26 cellular contexts compared by ENCODE assay signal in genomic region chr7:134504660-134505164, GRCh38. TPM values are rescaled to one million over a fixed set of nuclear protein-coding genes. Genes with fewer than 3 reads are reported as not detected.
"Had no signal": no experiment of that assay in that cellular context is flagged by ENCODE, and none has a peak within 500 bp of the region (broad histone marks: within the 10 kb centered on the region; RNA-seq: fewer than 3 reads in every experiment).

No MANE protein-coding gene starts in this region.

- H3K9me3 ChIP-seq: colonic mucosa, heart right ventricle, pancreas, prostate gland, suprapubic skin, tibial artery, upper lobe of right lung had no signal

- FAIRE-seq: pancreas had no signal

- H3K36me3 ChIP-seq: cardiac muscle cell, colonic mucosa, heart right ventricle, pancreas, prostate gland, suprapubic skin, tibial artery, upper lobe of right lung had no signal

- ATAC-seq: esophagus mucosa, pancreas, upper lobe of right lung had no signal

- H3K27me3 ChIP-seq: cardiac muscle cell, colonic mucosa, dorsolateral prefrontal cortex, foreskin keratinocyte, heart right ventricle, pancreas, suprapubic skin, tibial artery, upper lobe of right lung had no signal

- DNase-seq: activated CD4-positive, alpha-beta T cell treated with anti-CD3 and anti-CD28 coated beads for 48 hours; activated CD4-positive, alpha-beta T cell treated with anti-CD3 and anti-CD28 coated beads, Interleukin-2, amount 50 U/mL, for 48 hours; activated CD8-positive, alpha-beta memory T cell treated with anti-CD3 and anti-CD28 coated beads for 24 hours; activated effector memory CD4-positive, alpha-beta T cell treated with Interleukin-2 at 50 U/mL for 16 hours; activated naive CD4-positive, alpha-beta T cell treated with Interleukin-2 at 50 U/mL for 16 hours; anterior cingulate cortex; cerebellar nuclear complex; colonic mucosa; dorsolateral prefrontal cortex; effector memory CD4-positive, alpha-beta T cell; foreskin keratinocyte; heart right ventricle; kidney glomerular epithelial cell; naive B cell; pancreas; stimulated activated naive CD4-positive, alpha-beta T cell; T-helper 1 cell; upper lobe of right lung had no signal

- H3K27ac ChIP-seq: cardiac muscle cell, colonic mucosa, dorsolateral prefrontal cortex, foreskin keratinocyte, heart right ventricle, pancreas, prostate gland, suprapubic skin, tibial artery, upper lobe of right lung had no signal

- H3K4me3 ChIP-seq: cardiac muscle cell, colonic mucosa, dorsolateral prefrontal cortex, heart right ventricle, pancreas, prostate gland, suprapubic skin, tibial artery, upper lobe of right lung had no signal

- H3K4me1 ChIP-seq: colonic mucosa, pancreas, prostate gland, suprapubic skin, upper lobe of right lung had no signal

RNA-seq across cellular contexts. Expression of gene AKR1B10, which starts 22.7 kb away (rescaled TPM):
- total RNA-seq: glomerular endothelial cell, upper lobe of right lung had no signal
- polyA plus RNA-seq: neural cell had no signal

RNA-seq across cellular contexts. Expression of gene AKR1B15, which starts 44.2 kb away (rescaled TPM):
- total RNA-seq: dorsolateral prefrontal cortex, foreskin keratinocyte, glomerular endothelial cell, heart right ventricle, liver, upper lobe of right lung had no signal
- polyA plus RNA-seq: foreskin keratinocyte, heart right ventricle, neural cell, pancreas had no signal
